8 cellular contexts compared by ENCODE assay signal in the genomic region with DNA sequence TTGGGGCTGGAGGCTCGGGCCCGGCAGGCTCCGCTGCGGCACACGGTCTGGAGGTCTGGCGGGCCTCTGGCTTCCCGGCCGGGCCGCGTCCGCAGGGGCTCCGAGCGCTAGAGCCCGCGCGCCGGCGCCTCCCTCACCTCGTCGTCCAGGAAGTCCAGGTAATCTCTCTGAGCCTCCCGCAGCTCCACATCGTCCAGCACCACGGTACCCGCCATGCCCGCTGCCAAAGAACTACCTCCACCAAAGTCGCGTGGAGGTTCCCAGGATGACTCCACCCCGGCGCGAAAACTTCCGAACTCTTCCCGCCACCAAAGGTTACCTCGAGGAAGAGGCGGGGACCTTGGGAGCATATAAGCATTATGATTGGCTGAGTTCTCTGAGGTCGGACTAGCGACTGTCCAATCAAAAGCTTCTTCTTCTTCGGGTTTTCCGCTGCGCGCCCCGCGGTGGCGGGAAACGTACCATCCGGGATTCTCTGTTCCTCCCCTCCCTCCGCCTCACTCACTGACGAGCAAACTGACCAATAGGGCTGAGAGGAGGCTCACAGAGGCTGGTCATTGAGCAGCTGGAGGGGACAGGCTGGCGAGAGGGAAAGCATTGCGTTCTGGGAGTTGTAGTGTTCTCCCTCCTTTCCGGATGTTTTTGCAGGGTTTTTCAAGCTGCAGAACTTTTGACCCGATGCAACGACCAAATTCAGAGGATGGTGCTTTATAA. TPM values are rescaled to one million over a fixed set of nuclear protein-coding genes. Genes with fewer than 3 reads are reported as not detected.
DNase-seq lines count a peak whose midpoint lies in the region; TF ChIP-seq lines count a peak whose summit lies in the region.

MCM3 (minus strand) TSS at position 283 of the 714 bp plus-strand sequence; CDS start at position 215, 68 bp downstream.

- 1% methylated on average over 24 of the region's 52 CpGs for WGBS in suprapubic skin

- H3K27ac ChIP-seq in SK-N-MC, result peak within 1 kb of the TSS; percentile 90
- H3K27ac ChIP-seq in suprapubic skin, result peak within 1 kb of the TSS; percentile 25

- peaks cover 18% of the 10 kb centered on the region for H3K4me1 ChIP-seq in suprapubic skin

- TF ChIP-seq CTCF in HFFc6 (IDR thresholded peaks at IDR 0.05) (no peak), NB4 (IDR thresholded peaks at IDR 0.05; ENCODE audit: low read depth, low read length) (no peak), suprapubic skin (IDR thresholded peaks at IDR 0.05) (no peak)

- no peaks in the 10 kb centered on the region for H3K27me3 ChIP-seq in suprapubic skin

- peaks cover 20% of the 10 kb centered on the region; the same call in 1 of the 2 replicates for H3K36me3 Mint-ChIP-seq in HFFc6 (ENCODE audit: low read depth)
- peaks cover 35% of the 10 kb centered on the region for H3K36me3 Mint-ChIP-seq in activated naive CD4-positive, alpha-beta T cell treated with anti-CD3 and anti-CD28 coated beads, Interleukin-2, amount 10 ng/mL, durations not matched to agents 7 days and 5 days

- H3K4me3 Mint-ChIP-seq in HFFc6, result no peak within 1 kb of the TSS
- no peak within 1 kb of the TSS for H3K4me3 Mint-ChIP-seq in activated naive CD4-positive, alpha-beta T cell treated with anti-CD3 and anti-CD28 coated beads, Interleukin-2, amount 10 ng/mL, durations not matched to agents 7 days and 5 days

- peaks cover 21% of the 10 kb centered on the region for H3K4me1 Mint-ChIP-seq in HFFc6 (ENCODE audit: low read depth)
- peaks cover 61% of the 10 kb centered on the region for H3K4me1 Mint-ChIP-seq in activated naive CD4-positive, alpha-beta T cell treated with anti-CD3 and anti-CD28 coated beads, Interleukin-2, amount 10 ng/mL, durations not matched to agents 7 days and 5 days

- no peaks in the 10 kb centered on the region for H3K9me3 Mint-ChIP-seq in HFFc6
- no peaks in the 10 kb centered on the region for H3K9me3 Mint-ChIP-seq in activated naive CD4-positive, alpha-beta T cell treated with anti-CD3 and anti-CD28 coated beads, Interleukin-2, amount 10 ng/mL, durations not matched to agents 7 days and 5 days

- DNase-seq in GM04503 (ENCODE audit: low read depth) (peak; percentile 98), HFFc6 (peak; percentile 99), NB4 (ENCODE audit: low read depth) (peak; percentile 100), SK-N-MC (ENCODE audit: low read depth, low spot score) (peak; percentile 98), globus pallidus (ENCODE audit: low spot score) (peak; percentile 100), nucleus accumbens (lab: John Stamatoyannopoulos, UW) (peak; percentile 69 to 99 (median 97)), suprapubic skin (ENCODE audit: low spot score in 2 of 2) (peak; percentile 98)
- peak; percentile 98 for DNase-seq in activated naive CD4-positive, alpha-beta T cell treated with anti-CD3 and anti-CD28 coated beads, Interleukin-2, amount 10 ng/mL, durations not matched to agents 7 days and 5 days

- H3K4me3 ChIP-seq in NB4 (ENCODE audit: low read depth, low read length) (peak within 1 kb of the TSS; percentile 92), SK-N-MC (peak within 1 kb of the TSS; percentile 92), suprapubic skin (peak within 1 kb of the TSS; percentile 71)

- no peaks in the 10 kb centered on the region for H3K27me3 Mint-ChIP-seq in HFFc6 (ENCODE audit: insufficient read depth)
- no peaks in the 10 kb centered on the region for H3K27me3 Mint-ChIP-seq in activated naive CD4-positive, alpha-beta T cell treated with anti-CD3 and anti-CD28 coated beads, Interleukin-2, amount 10 ng/mL, durations not matched to agents 7 days and 5 days

- H3K9me3 ChIP-seq in SK-N-MC (ENCODE audit: low read depth, low read length) (no peaks in the 10 kb centered on the region), suprapubic skin (no peaks in the 10 kb centered on the region)

- TF ChIP-seq POLR2A in NB4 (IDR thresholded peaks at IDR 0.05; ENCODE audit: extremely low read depth, insufficient read length) (peak; percentile 79), suprapubic skin (IDR thresholded peaks at IDR 0.05) (no peak)

- no peak within 1 kb of the TSS; the same call in 1 of the 2 replicates for H3K27ac Mint-ChIP-seq in HFFc6
- H3K27ac Mint-ChIP-seq in activated naive CD4-positive, alpha-beta T cell treated with anti-CD3 and anti-CD28 coated beads, Interleukin-2, amount 10 ng/mL, durations not matched to agents 7 days and 5 days, result peak within 1 kb of the TSS; percentile 81

- CTCF ChIA-PET in activated naive CD4-positive, alpha-beta T cell treated with anti-CD3 and anti-CD28 coated beads, Interleukin-2, amount 10 ng/mL, durations not matched to agents 7 days and 5 days (lab: Charles Lee), result interaction anchor here (0.6 to 8.6 kb wide), 18 partner anchors 10 to 378 kb away, joined by 3 to 159 read pairs (median 12); partner anchors contain the start of gene PAQR8

- H3K36me3 ChIP-seq in SK-N-MC (ENCODE audit: insufficient read depth, low read length), result peaks cover 40% of the 10 kb centered on the region
- H3K36me3 ChIP-seq in suprapubic skin, result peaks cover 30% of the 10 kb centered on the region

- TF ChIP-seq EP300 in suprapubic skin (IDR thresholded peaks at IDR 0.05), result no peak

- peak within 1 kb of the TSS; percentile 94 for H3K9ac ChIP-seq in SK-N-MC (ENCODE audit: insufficient read length)

RNA-seq across cellular contexts. Expression of gene MCM3, which starts in this region (rescaled TPM):
- total RNA-seq in HFFc6 (2021; fragmentation: NEBNext Ultra II Directional; extraction: Animal tissue kit (Norgen Biotek cat#: 25700)), result 10 to 100 TPM; 32.5 to 57.6 (median 54.5) TPM
- total RNA-seq in suprapubic skin, result 10 to 100 TPM; 26.4 to 38.5 (median 31.8) TPM

Comparison
In these comparisons a context has a peak if more than half of its experiments do, and no peak if none do; other contexts are left out.
1. Peak in every context shown above with its lines: DNase-seq, H3K4me3 ChIP-seq and H3K27ac ChIP-seq.